Comparison of ENCODE assay signal across 8 cellular contexts in the genomic region with DNA sequence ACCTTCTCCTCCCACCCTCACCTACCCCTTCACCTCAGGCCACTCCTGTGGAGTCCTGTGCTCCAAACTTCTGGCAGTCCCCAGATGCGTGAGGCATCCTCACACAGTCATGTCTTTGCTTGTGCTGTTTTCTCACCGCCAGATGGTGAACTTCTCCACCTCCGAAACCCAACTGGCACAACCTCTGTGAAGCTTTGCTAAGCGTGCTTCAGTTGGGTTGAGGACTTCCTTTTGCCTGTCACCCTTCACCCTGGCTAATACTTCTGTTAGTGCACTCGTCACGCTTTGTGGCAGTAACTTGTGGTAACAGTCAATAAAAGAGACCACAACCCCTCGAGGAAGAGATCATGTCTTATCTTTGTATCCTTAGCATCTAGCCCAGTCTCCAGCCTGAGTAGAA. TPM values are rescaled to one million over a fixed set of nuclear protein-coding genes. Genes with fewer than 3 reads are reported as not detected.
DNase-seq lines count a peak whose midpoint lies in the region; ATAC-seq, FAIRE-seq and TF ChIP-seq lines count a peak whose summit lies in the region.

No MANE protein-coding gene starts in this region.

- no peak for TF ChIP-seq POLR2A in HepG2 (IDR thresholded peaks at IDR 0.05; ENCODE audit: insufficient read depth in 1 of 2, low read depth in 2 of 2, low read length in 2 of 2)

- H3K79me2 ChIP-seq in HepG2 (ENCODE audit: insufficient read depth, low read length): no peaks in the 10 kb centered on the region

- TF ChIP-seq RAD21 in HepG2 (CRISPR knock-in tag; IDR thresholded peaks at IDR 0.05): no peak

- POLR2A ChIA-PET in HepG2 (lab: Yijun Ruan, JAX): no interaction called here

- H3K4me3 ChIP-seq in HepG2 (replicated peaks in 1 of 3; ENCODE audit: insufficient read depth in 1 of 3, low read depth in 2 of 3, low read length in 3 of 3) (no peak overlapping the region), colonic mucosa (no peak overlapping the region)

- in situ Hi-C loops in HepG2 (cut with HindIII; ENCODE audit: extremely low pct_ligation_motif_present, low pct_unique_long_range_greater_than_20kb): no loop called here

- H3K4me1 ChIP-seq in HepG2 (ENCODE audit: insufficient read depth, low read length) (no peaks in the 10 kb centered on the region), colonic mucosa (no peaks in the 10 kb centered on the region)

- H3K27me3 ChIP-seq in HepG2 (ENCODE audit: control insufficient read depth in 1 of 2, insufficient read depth in 2 of 2, low read length in 2 of 2): no peaks in the 10 kb centered on the region
- no peaks in the 10 kb centered on the region for H3K27me3 ChIP-seq in colonic mucosa

- no peak for TF ChIP-seq EP300 in HepG2 (IDR thresholded peaks at IDR 0.05; ENCODE audit: low read depth in 2 of 2, low read length in 2 of 2)
- no peak for TF ChIP-seq EP300 in HepG2 (CRISPR knock-in tag; IDR thresholded peaks at IDR 0.05; ENCODE audit: borderline replicate concordance)

- intact Hi-C loops in HepG2 (cut with micrococcal nuclease; ENCODE audit: unreplicated experiment) (no loop called here), colonic mucosa (cut with DNase I) (no loop called here)

- H3K9me3 ChIP-seq in HepG2 (ENCODE audit: low read length): no peaks in the 10 kb centered on the region
- H3K9me3 ChIP-seq in colonic mucosa: no peaks in the 10 kb centered on the region

- H3K27ac ChIP-seq in HepG2 (ENCODE audit: extremely low read length, insufficient read depth, low read length): no peak overlapping the region
- H3K27ac ChIP-seq in colonic mucosa: no peak overlapping the region

- H3K4me2 ChIP-seq in HepG2 (ENCODE audit: low read depth, low read length): no peak overlapping the region

- H3K9ac ChIP-seq in HepG2 (ENCODE audit: insufficient read depth, low read depth, low read length) (no peak overlapping the region), colonic mucosa (ENCODE audit: low read depth in 2 of 2, low read length in 2 of 2) (no peak overlapping the region)

- no peaks in the 10 kb centered on the region for H4K20me1 ChIP-seq in HepG2 (ENCODE audit: insufficient read depth, low read length)

- DNase-seq in GDM1 (lab: John Stamatoyannopoulos, UW) (peak; percentile 28), NOMO-1 treated with DMSO at 0.1 percent for 48 hours (lab: John Stamatoyannopoulos, UW; ENCODE audit: unreplicated experiment) (peak; percentile 91), mesenteric fat pad (ENCODE audit: low spot score) (no peak), LoVo (ENCODE audit: low spot score) (no peak), HepG2 (ENCODE audit: low spot score) (no peak), colonic mucosa (no peak)
- peak; percentile 29 for DNase-seq in activated naive CD4-positive, alpha-beta T cell treated with Interleukin-2 at 50 U/mL for 16 hours

- TF ChIP-seq CTCF in HepG2 (CRISPR knock-in tag; IDR thresholded peaks at IDR 0.05) (no peak), colonic mucosa (IDR thresholded peaks at IDR 0.05) (no peak)

- 92% methylated on average over 7 of the region's 7 CpGs for WGBS in HepG2 (ENCODE audit: low lambda C conversion rate)

- no TSS peak for BruUV-seq in HepG2 (replicated peaks; lab: Mats Ljungman, UMichigan)

- no peak for FAIRE-seq in HepG2 (lab: Jason Lieb, UNC)

- CTCF ChIA-PET in HepG2 (lab: Yijun Ruan, JAX; ENCODE audit: low intra/inter-chr PET ratio, low total read pairs): no interaction called here

- ATAC-seq in HG02588 (IDR thresholded peaks at IDR 0.05; ENCODE audit: unreplicated experiment) (peak; percentile 49), HepG2 (no peak)

- H2AFZ ChIP-seq in HepG2 (ENCODE audit: low read length): no peak overlapping the region

- H3K36me3 ChIP-seq in HepG2 (replicated peaks in 1 of 2; ENCODE audit: control insufficient read depth in 1 of 2, insufficient read depth in 2 of 2, low read length in 2 of 2): no peaks in the 10 kb centered on the region; a peak in 2 of 5 replicates
- H3K36me3 ChIP-seq in colonic mucosa: no peaks in the 10 kb centered on the region

TF ChIP-seq in HepG2, 621 proteins besides CTCF, POLR2A, EP300 and RAD21:
- TF ChIP-seq SCMH1 (CRISPR knock-in tag; IDR thresholded peaks at IDR 0.05; ENCODE audit: borderline replicate concordance) (no peak), GATAD1 (CRISPR knock-in tag; IDR thresholded peaks at IDR 0.05) (no peak), ZNF180 (CRISPR knock-in tag; IDR thresholded peaks at IDR 0.05; ENCODE audit: borderline replicate concordance, low read depth) (no peak), HNF4G (IDR thresholded peaks at IDR 0.05; ENCODE audit: borderline replicate concordance, low read depth, low read length) (no peak), HNF4G (CRISPR knock-in tag; IDR thresholded peaks at IDR 0.05; ENCODE audit: borderline replicate concordance, low read depth) (no peak), ZNF468 (CRISPR knock-in tag; IDR thresholded peaks at IDR 0.05) (no peak), HNRNPUL1 (IDR thresholded peaks at IDR 0.05; ENCODE audit: low read depth, low read length) (no peak), ELF3 (CRISPR knock-in tag; IDR thresholded peaks at IDR 0.05) (no peak)

RNA-seq across cellular contexts. Expression of a gene that starts 42.0 kb away (rescaled TPM):
- total RNA-seq in mesenteric fat pad: 0.26 TPM
- 0.09 and 0.10 TPM in 2 replicates for total RNA-seq in HepG2 (2016; rRNA removed; fragmentation: Illumina TruSeq; extraction: Trizol)
- total RNA-seq in HepG2 (2016; cell fraction: cytosol; rRNA removed; fragmentation: Illumina TruSeq; extraction: Trizol; ENCODE audit: low read depth): 0.10 TPM in 1 of 2 replicates, not detected in the other
- total RNA-seq in HepG2 (2016; cell fraction: insoluble cytoplasmic fraction; rRNA removed; fragmentation: Illumina TruSeq; extraction: Trizol): 0.09 TPM in 1 of 2 replicates, not detected in the other
- not detected in 2 replicates for total RNA-seq in HepG2 (2016; cell fraction: membrane; rRNA removed; fragmentation: Illumina TruSeq; extraction: Trizol)
- 0.25 TPM in 1 of 2 replicates, not detected in the other for total RNA-seq in HepG2 (2016; cell fraction: nucleus; rRNA removed; fragmentation: Illumina TruSeq; extraction: Trizol)
- polyA plus RNA-seq in HepG2 (2011; rRNA removed): 0.11 and 0.14 TPM in 2 replicates
- polyA plus RNA-seq in HepG2 (2011; cell fraction: cytosol; rRNA removed): 0.04 and 0.09 TPM in 2 replicates
- 0.96 and 1.0 TPM in 2 replicates for polyA plus RNA-seq in HepG2 (2011; cell fraction: nucleus; rRNA removed)
- 0.27 and 0.28 TPM in 2 replicates for polyA plus RNA-seq in HepG2 (2012)
- polyA plus RNA-seq in HepG2 (2016; cell fraction: cytosol; fragmentation: Illumina TruSeq; extraction: Trizol; ENCODE audit: low read depth): not detected in 2 replicates
- polyA plus RNA-seq in HepG2 (2016; cell fraction: insoluble cytoplasmic fraction; fragmentation: Illumina TruSeq; extraction: Trizol; ENCODE audit: low read depth): 0.05 and 0.14 TPM in 2 replicates
- not detected in 2 replicates for polyA plus RNA-seq in HepG2 (2016; cell fraction: membrane; fragmentation: Illumina TruSeq; extraction: Trizol; ENCODE audit: low read depth)
- 0.35 and 0.36 TPM in 2 replicates for polyA plus RNA-seq in HepG2 (2016; cell fraction: nucleus; fragmentation: Illumina TruSeq; extraction: Trizol; ENCODE audit: insufficient read depth, low read depth)
- 0.28 and 0.80 TPM in 2 replicates for polyA minus RNA-seq in HepG2 (2011; rRNA and poly(A)+ RNA removed; ENCODE audit: low replicate concordance)
- polyA minus RNA-seq in HepG2 (2011; cell fraction: cytosol; rRNA and poly(A)+ RNA removed): not detected in 2 replicates
- 0.75 and 0.90 TPM in 2 replicates for polyA minus RNA-seq in HepG2 (2011; cell fraction: nucleus; rRNA and poly(A)+ RNA removed)
- total RNA-seq in colonic mucosa: under 1 TPM; 0.10 to 0.19 TPM

RNA-seq across cellular contexts. Expression of a gene that starts 56.5 kb away (rescaled TPM):
- total RNA-seq in mesenteric fat pad (not detected), HepG2 (2016; rRNA removed; fragmentation: Illumina TruSeq; extraction: Trizol) (under 0.01 TPM in 1 of 2 replicates, not detected in the other), colonic mucosa (not detected)
- under 0.01 TPM in 2 replicates for total RNA-seq in HepG2 (2016; cell fraction: cytosol; rRNA removed; fragmentation: Illumina TruSeq; extraction: Trizol; ENCODE audit: low read depth)
- total RNA-seq in HepG2 (2016; cell fraction: insoluble cytoplasmic fraction; rRNA removed; fragmentation: Illumina TruSeq; extraction: Trizol): under 0.01 TPM in 1 of 2 replicates, not detected in the other
- total RNA-seq in HepG2 (2016; cell fraction: membrane; rRNA removed; fragmentation: Illumina TruSeq; extraction: Trizol): under 0.01 TPM in 1 of 2 replicates, not detected in the other
- not detected in 2 replicates for total RNA-seq in HepG2 (2016; cell fraction: nucleus; rRNA removed; fragmentation: Illumina TruSeq; extraction: Trizol)
- not detected in 2 replicates for polyA plus RNA-seq in HepG2 (2011; rRNA removed)
- not detected in 2 replicates for polyA plus RNA-seq in HepG2 (2011; cell fraction: cytosol; rRNA removed)
- polyA plus RNA-seq in HepG2 (2011; cell fraction: nucleus; rRNA removed): not detected in 2 replicates
- polyA plus RNA-seq in HepG2 (2012): not detected in 2 replicates
- polyA plus RNA-seq in HepG2 (2016; cell fraction: cytosol; fragmentation: Illumina TruSeq; extraction: Trizol; ENCODE audit: low read depth): not detected in 2 replicates
- polyA plus RNA-seq in HepG2 (2016; cell fraction: insoluble cytoplasmic fraction; fragmentation: Illumina TruSeq; extraction: Trizol; ENCODE audit: low read depth): not detected in 2 replicates
- polyA plus RNA-seq in HepG2 (2016; cell fraction: membrane; fragmentation: Illumina TruSeq; extraction: Trizol; ENCODE audit: low read depth): not detected in 2 replicates
- not detected in 2 replicates for polyA plus RNA-seq in HepG2 (2016; cell fraction: nucleus; fragmentation: Illumina TruSeq; extraction: Trizol; ENCODE audit: insufficient read depth, low read depth)
- under 0.01 TPM in 1 of 2 replicates, not detected in the other for polyA minus RNA-seq in HepG2 (2011; rRNA and poly(A)+ RNA removed; ENCODE audit: low replicate concordance)
- polyA minus RNA-seq in HepG2 (2011; cell fraction: cytosol; rRNA and poly(A)+ RNA removed): under 0.01 TPM in 1 of 2 replicates, not detected in the other
- not detected in 2 replicates for polyA minus RNA-seq in HepG2 (2011; cell fraction: nucleus; rRNA and poly(A)+ RNA removed)

Comparison
In these comparisons a context has a peak if more than half of its experiments do, and no peak if none do; other contexts are left out.
1. DNase-seq: peak in GDM1 (single experiment), NOMO-1 treated with DMSO at 0.1 percent for 48 hours (single experiment) and activated naive CD4-positive, alpha-beta T cell treated with Interleukin-2 at 50 U/mL for 16 hours (single experiment); none in mesenteric fat pad (single experiment), LoVo (single experiment), HepG2 (single experiment) and colonic mucosa (single experiment).